In the genomic region with DNA sequence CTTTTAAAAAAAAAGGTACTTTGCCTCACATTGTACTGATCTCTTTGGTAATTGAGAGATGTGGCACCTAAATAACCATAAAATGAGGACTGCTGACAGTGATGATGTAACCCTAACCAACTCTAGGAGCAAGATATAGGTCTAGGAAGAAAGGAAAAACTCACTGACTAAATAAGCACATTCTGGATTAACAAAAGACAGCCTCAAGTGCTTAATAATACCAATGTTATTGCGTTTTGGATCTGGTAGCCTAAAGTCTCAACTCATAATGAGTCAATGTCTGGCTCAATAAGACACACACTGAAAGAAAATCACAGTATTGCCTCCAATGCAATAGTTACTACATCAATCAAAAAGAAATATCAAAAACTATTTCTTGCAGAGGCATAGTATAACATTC, we compare ENCODE assay signal across 1 cellular context.
TF ChIP-seq lines count a peak whose summit lies in the region.

No MANE protein-coding gene starts in this region.

TF ChIP-seq in K562, 482 proteins besides CTCF, POLR2A, EP300 and RAD21 (continued from another document):
- TF ChIP-seq MAZ (CRISPR knock-in tag; conservative IDR thresholded peaks at IDR 0.05 in 1 of 2, IDR thresholded peaks at IDR 0.05 in 1 of 2) (no peak), CEBPB (tag; IDR thresholded peaks at IDR 0.05) (peak; percentile 27; the same call in 1 of the 2 replicates), CEBPG (CRISPR knock-in tag; IDR thresholded peaks at IDR 0.05) (no peak), CEBPG (tag; conservative IDR thresholded peaks at IDR 0.05 in 1 of 2, IDR thresholded peaks at IDR 0.05 in 1 of 2) (peak; percentile 60 to 90; a peak in 3 of 4 replicates), MEIS2 (IDR thresholded peaks at IDR 0.05; ENCODE audit: partially characterized antibody) (peak; percentile 45), POLR2H (tag; IDR thresholded peaks at IDR 0.05; ENCODE audit: low read depth) (peak; percentile 49; the same call in 1 of the 2 replicates), EP400 (IDR thresholded peaks at IDR 0.05) (0 out of 2 replicates have a peak, but pooled peaks have one; percentile 19)
- TF ChIP-seq, protein P1, sequence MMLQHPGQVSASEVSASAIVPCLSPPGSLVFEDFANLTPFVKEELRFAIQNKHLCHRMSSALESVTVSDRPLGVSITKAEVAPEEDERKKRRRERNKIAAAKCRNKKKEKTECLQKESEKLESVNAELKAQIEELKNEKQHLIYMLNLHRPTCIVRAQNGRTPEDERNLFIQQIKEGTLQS (IDR thresholded peaks at IDR 0.05) = peak; percentile 93
- TF ChIP-seq, protein P1 (CRISPR knock-in tag; conservative IDR thresholded peaks at IDR 0.05) = no peak
TF ChIP-seq in K562: peak in this region for 8.
